Comparison of ENCODE assay signal across 8 cellular contexts in the genomic region with DNA sequence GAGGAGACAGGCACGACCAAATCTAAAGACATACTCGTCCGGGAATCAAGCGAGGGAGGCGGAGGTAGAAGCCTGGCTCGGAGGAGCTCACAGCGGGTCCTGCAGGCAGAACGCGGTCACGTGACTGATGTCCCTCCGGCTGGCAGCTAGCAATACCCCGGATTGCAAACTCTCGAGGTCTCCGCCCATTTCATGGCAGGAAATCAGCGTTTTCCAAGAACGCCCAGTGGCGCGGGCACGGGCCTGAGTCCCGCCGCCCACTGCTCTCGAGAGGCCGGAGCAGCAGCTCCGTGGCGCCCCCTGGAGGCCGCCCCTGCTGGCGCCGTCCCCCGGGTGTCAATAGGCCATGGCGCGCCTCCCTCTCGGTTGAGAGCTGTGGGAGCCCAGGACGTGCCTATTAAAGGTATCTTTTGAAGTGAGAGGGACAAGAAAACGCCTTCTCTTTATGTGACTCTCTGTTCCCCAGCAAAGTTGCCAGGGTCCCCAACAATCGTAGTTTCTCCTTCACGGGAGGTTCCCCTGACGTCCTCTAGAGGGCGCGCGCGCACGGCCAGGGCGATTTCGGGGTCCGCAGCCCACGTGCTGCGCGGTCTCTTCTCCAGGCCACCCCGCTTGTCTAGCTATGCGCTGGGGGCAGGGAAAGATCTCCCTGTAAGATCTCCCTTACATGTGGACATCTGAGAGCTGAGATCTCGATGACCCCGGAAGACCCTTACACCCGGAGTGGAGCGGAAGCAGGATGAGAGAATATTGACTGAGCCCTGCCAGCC. TPM values are rescaled to one million over a fixed set of nuclear protein-coding genes. Genes with fewer than 3 reads are reported as not detected.
DNase-seq lines count a peak whose midpoint lies in the region; ATAC-seq and TF ChIP-seq lines count a peak whose summit lies in the region.

No MANE protein-coding gene starts in this region.

- no peaks in the 10 kb centered on the region for H3F3A ChIP-seq in GM23338 (replicated peaks; ENCODE audit: low read depth)

- peak; percentile 90 for ATAC-seq in GM23338
- no peak for ATAC-seq in HG02840 (IDR thresholded peaks at IDR 0.05; ENCODE audit: low FRiP score, unreplicated experiment)

- no peaks in the 10 kb centered on the region for H4K20me1 ChIP-seq in GM23338 (replicated peaks; ENCODE audit: insufficient read depth)

- H3K4me2 ChIP-seq in GM23338, result peak overlapping the region; percentile 70

- no peaks in the 10 kb centered on the region for H3K9me2 ChIP-seq in GM23338 (ENCODE audit: insufficient read depth)

- POLR2A ChIA-PET in A673 (lab: Charles Lee; ENCODE audit: low non-redundant PET), result interaction anchor here (0.6 kb wide), 1 partner anchor 226 kb away, joined by 3 read pairs; no protein-coding TSS in a partner anchor

- H3K27me3 Mint-ChIP-seq in GM23338 (ENCODE audit: insufficient read depth, low read depth, poor library complexity), result peaks cover 5% of the 10 kb centered on the region

- H3K27ac Mint-ChIP-seq in GM23338, result peak overlapping the region; percentile 83

- H3K4me3 Mint-ChIP-seq in GM23338, result peak overlapping the region; percentile 80

- H3K79me2 ChIP-seq in GM23338 (replicated peaks; ENCODE audit: insufficient read depth), result no peaks in the 10 kb centered on the region

- CTCF ChIA-PET in A673 (lab: Charles Lee), result interaction anchor here (0.7 to 1.6 kb wide), 19 partner anchors 10 to 437 kb away, joined by 3 to 13 read pairs (median 3); a partner anchor contains a TSS

- peaks cover 6% of the 10 kb centered on the region; the same call in 2 of the 3 replicates for H3K4me1 Mint-ChIP-seq in GM23338

- H3K36me3 Mint-ChIP-seq in GM23338 (ENCODE audit: low read depth), result no peaks in the 10 kb centered on the region

- H3K27ac ChIP-seq in A673 (ENCODE audit: low read depth, low read length, poor library complexity, severe bottlenecking), result peak overlapping the region; percentile 86
- no peak overlapping the region for H3K27ac ChIP-seq in GM23338 (ENCODE audit: low read depth)
- peak overlapping the region; percentile 37 for H3K27ac ChIP-seq in caudate nucleus (ENCODE audit: low read depth, low read length)
- H3K27ac ChIP-seq in skin epidermis, result peak overlapping the region; percentile 27 to 93 (median 84)

- H3K4me1 ChIP-seq in A673 (ENCODE audit: insufficient read depth, low read length, poor library complexity, severe bottlenecking) (peaks cover 6% of the 10 kb centered on the region), GM23338 (ENCODE audit: insufficient read depth) (no peaks in the 10 kb centered on the region)

- BruUV-seq in A673 (replicated peaks; lab: Mats Ljungman, UMichigan), result no TSS peak

- TF ChIP-seq CTCF in A673 (conservative IDR thresholded peaks at IDR 0.05; ENCODE audit: low read depth, low read length) (peak; percentile 100), GM23338 (conservative IDR thresholded peaks at IDR 0.05; ENCODE audit: low read depth in 2 of 2) (peak; percentile 76 to 100)

- H2AFZ ChIP-seq in GM23338, result peak overlapping the region; percentile 83

- H3K36me3 ChIP-seq in A673 (ENCODE audit: insufficient read depth, low read length, poor library complexity, severe bottlenecking) (no peaks in the 10 kb centered on the region), GM23338 (ENCODE audit: insufficient read depth) (no peaks in the 10 kb centered on the region; the same call in 1 of the 2 replicates)

- intact Hi-C loops in A673 (cut with micrococcal nuclease; ENCODE audit: unreplicated experiment), result loop anchor here (1.0 to 5.0 kb wide), 4 partner anchors 135 to 439 kb away; no protein-coding TSS in a partner anchor

- peaks cover 3% of the 10 kb centered on the region; the same call in 1 of the 3 replicates for H3K9me3 Mint-ChIP-seq in GM23338

- H3K9me3 ChIP-seq in A673 (ENCODE audit: low read depth, low read length, poor library complexity, severe bottlenecking), result no peaks in the 10 kb centered on the region

- H3K27me3 ChIP-seq in A673 (replicated peaks; ENCODE audit: insufficient read depth, low read depth, low read length, poor library complexity) (no peaks in the 10 kb centered on the region), GM23338 (ENCODE audit: insufficient read depth) (0 out of 2 replicates have a peak, but pooled peaks cover 2% of the 10 kb centered on the region)

- H3K4me3 ChIP-seq in A673 (ENCODE audit: low read depth, low read length, poor library complexity, severe bottlenecking) (peak overlapping the region; percentile 54), GM23338 (peak overlapping the region; percentile 48), skin epidermis (peak overlapping the region; percentile 36 to 52 (median 45))

- peak; percentile 99 for DNase-seq in A673 (ENCODE audit: low spot score)
- peak; percentile 98 for DNase-seq in GM23338 (ENCODE audit: low spot score)
- peak; percentile 78 for DNase-seq in NCI-H226
- DNase-seq in activated CD4-positive, CD25-positive, alpha-beta regulatory T cell (lab: John Stamatoyannopoulos, UW), result peak; percentile 22 to 52 (median 33)
- peak in 60 of 61 donors; percentile 28 to 89 (median 74) for DNase-seq in caudate nucleus (lab: John Stamatoyannopoulos, UW)
- DNase-seq in iPS-NIHi7 (ENCODE audit: extremely low spot score), result peak; percentile 96

TF ChIP-seq in GM23338, 12 proteins besides CTCF, POLR2A, EP300 and RAD21:
- TF ChIP-seq, protein P1, sequence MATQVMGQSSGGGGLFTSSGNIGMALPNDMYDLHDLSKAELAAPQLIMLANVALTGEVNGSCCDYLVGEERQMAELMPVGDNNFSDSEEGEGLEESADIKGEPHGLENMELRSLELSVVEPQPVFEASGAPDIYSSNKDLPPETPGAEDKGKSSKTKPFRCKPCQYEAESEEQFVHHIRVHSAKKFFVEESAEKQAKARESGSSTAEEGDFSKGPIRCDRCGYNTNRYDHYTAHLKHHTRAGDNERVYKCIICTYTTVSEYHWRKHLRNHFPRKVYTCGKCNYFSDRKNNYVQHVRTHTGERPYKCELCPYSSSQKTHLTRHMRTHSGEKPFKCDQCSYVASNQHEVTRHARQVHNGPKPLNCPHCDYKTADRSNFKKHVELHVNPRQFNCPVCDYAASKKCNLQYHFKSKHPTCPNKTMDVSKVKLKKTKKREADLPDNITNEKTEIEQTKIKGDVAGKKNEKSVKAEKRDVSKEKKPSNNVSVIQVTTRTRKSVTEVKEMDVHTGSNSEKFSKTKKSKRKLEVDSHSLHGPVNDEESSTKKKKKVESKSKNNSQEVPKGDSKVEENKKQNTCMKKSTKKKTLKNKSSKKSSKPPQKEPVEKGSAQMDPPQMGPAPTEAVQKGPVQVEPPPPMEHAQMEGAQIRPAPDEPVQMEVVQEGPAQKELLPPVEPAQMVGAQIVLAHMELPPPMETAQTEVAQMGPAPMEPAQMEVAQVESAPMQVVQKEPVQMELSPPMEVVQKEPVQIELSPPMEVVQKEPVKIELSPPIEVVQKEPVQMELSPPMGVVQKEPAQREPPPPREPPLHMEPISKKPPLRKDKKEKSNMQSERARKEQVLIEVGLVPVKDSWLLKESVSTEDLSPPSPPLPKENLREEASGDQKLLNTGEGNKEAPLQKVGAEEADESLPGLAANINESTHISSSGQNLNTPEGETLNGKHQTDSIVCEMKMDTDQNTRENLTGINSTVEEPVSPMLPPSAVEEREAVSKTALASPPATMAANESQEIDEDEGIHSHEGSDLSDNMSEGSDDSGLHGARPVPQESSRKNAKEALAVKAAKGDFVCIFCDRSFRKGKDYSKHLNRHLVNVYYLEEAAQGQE (IDR thresholded peaks at IDR 0.05; ENCODE audit: unreplicated experiment), result no peak
- TF ChIP-seq POLR2AphosphoS5 (IDR thresholded peaks at IDR 0.05; ENCODE audit: low read depth), result peak; percentile 71
- TF ChIP-seq EZH2 (IDR thresholded peaks at IDR 0.05; ENCODE audit: low read depth, unreplicated experiment), result no peak
- TF ChIP-seq CREB1 (CRISPR knock-in tag; IDR thresholded peaks at IDR 0.05; ENCODE audit: low read depth), result peak; percentile 48; the same call in 1 of the 2 replicates
- no peak for TF ChIP-seq ZNF331 (CRISPR knock-in tag; IDR thresholded peaks at IDR 0.05; ENCODE audit: low read depth)
- TF ChIP-seq, protein P2, sequence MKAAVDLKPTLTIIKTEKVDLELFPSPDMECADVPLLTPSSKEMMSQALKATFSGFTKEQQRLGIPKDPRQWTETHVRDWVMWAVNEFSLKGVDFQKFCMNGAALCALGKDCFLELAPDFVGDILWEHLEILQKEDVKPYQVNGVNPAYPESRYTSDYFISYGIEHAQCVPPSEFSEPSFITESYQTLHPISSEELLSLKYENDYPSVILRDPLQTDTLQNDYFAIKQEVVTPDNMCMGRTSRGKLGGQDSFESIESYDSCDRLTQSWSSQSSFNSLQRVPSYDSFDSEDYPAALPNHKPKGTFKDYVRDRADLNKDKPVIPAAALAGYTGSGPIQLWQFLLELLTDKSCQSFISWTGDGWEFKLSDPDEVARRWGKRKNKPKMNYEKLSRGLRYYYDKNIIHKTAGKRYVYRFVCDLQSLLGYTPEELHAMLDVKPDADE (IDR thresholded peaks at IDR 0.05), result no peak
- TF ChIP-seq JUNB (IDR thresholded peaks at IDR 0.05; ENCODE audit: unreplicated experiment), result no peak
- TF ChIP-seq ZNF114 (CRISPR knock-in tag; IDR thresholded peaks at IDR 0.05), result 0 out of 2 replicates have a peak, but pooled peaks have one; percentile 49

RNA-seq across cellular contexts. Expression of a gene that starts 37.3 kb away (rescaled TPM):
- 142 and 154 TPM in 2 replicates for total RNA-seq in A673 (2021)
- 130 and 131 TPM in 2 replicates for total RNA-seq in GM23338 (2014; rRNA removed; shearing (Covaris generic))
- 84.8 and 88.8 TPM in 2 replicates for polyA plus RNA-seq in GM23338 (2016; fragmentation: Nextera tagmentation; extraction: Ambion mirVana)

Comparison
In these comparisons a context has a peak if more than half of its experiments do, and no peak if none do; other contexts are left out.
1. DNase-seq: peak in every context shown above with its lines; median percentile 99 in A673; 98 in GM23338; 96 in iPS-NIHi7; 78 in NCI-H226; 74 in caudate nucleus; 33 in activated CD4-positive, CD25-positive, alpha-beta regulatory T cell.